8 cellular contexts compared by ENCODE assay signal in the genomic region with DNA sequence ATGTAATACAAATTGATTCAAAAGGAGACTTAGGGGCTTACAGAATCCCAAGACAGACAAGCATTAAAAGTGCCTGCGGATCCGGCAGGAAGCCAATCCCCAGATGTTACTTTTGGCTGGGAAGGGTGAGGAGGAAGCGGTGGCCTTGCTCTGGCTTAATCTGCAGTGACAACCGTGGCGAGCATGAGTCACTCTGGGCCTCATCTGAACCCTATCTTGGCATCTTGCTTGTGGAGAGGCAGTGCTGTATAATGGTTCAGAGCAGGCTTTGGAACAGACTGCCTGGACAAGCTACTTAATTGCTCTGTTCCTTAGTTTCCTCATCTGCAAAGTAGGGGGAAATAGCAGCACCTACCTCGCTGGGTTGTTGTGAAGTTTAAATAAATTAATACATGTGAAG.
DNase-seq lines count a peak whose midpoint lies in the region; ATAC-seq and TF ChIP-seq lines count a peak whose summit lies in the region.

No MANE protein-coding gene starts in this region.

- peaks cover 51% of the 10 kb centered on the region for H3K4me1 Mint-ChIP-seq in activated naive CD4-positive, alpha-beta T cell treated with anti-CD3 and anti-CD28 coated beads for 36 hours (ENCODE audit: low read depth)
- peaks cover 58% of the 10 kb centered on the region for H3K4me1 Mint-ChIP-seq in activated CD4-positive, alpha-beta memory T cell treated with anti-CD3 and anti-CD28 coated beads for 36 hours (ENCODE audit: low read depth)
- peaks cover 11% of the 10 kb centered on the region; the same call in 2 of the 3 replicates for H3K4me1 Mint-ChIP-seq in GM23338

- H2AFZ ChIP-seq in GM23338 (no peak overlapping the region), neuronal stem cell (ENCODE audit: low read length) (no peak overlapping the region)

- H3K27ac ChIP-seq in GM23338 (ENCODE audit: low read depth) (no peak overlapping the region), neuronal stem cell (replicated peaks; ENCODE audit: low read length) (no peak overlapping the region)

- H4K91ac ChIP-seq in neuronal stem cell (ENCODE audit: low read depth, low read length, poor library complexity), result no peak overlapping the region

- H3K36me3 ChIP-seq in GM23338 (ENCODE audit: insufficient read depth), result no peaks in the 10 kb centered on the region; the same call in 1 of the 2 replicates
- H3K36me3 ChIP-seq in neuronal stem cell (replicated peaks in 1 of 2; ENCODE audit: control insufficient read depth in 2 of 2, insufficient read depth in 2 of 2, low read length in 2 of 2), result no peaks in the 10 kb centered on the region

- H2BK12ac ChIP-seq in neuronal stem cell (ENCODE audit: low read length), result no peak overlapping the region

- no peak overlapping the region for H4K8ac ChIP-seq in neuronal stem cell (ENCODE audit: low read depth, low read length)

- H3K14ac ChIP-seq in neuronal stem cell (ENCODE audit: low read length), result no peak overlapping the region

- H3K36me3 Mint-ChIP-seq in activated naive CD4-positive, alpha-beta T cell treated with anti-CD3 and anti-CD28 coated beads for 36 hours (ENCODE audit: low read depth), result no peaks in the 10 kb centered on the region
- H3K36me3 Mint-ChIP-seq in activated CD4-positive, alpha-beta memory T cell treated with anti-CD3 and anti-CD28 coated beads for 36 hours, result peaks cover 4% of the 10 kb centered on the region
- H3K36me3 Mint-ChIP-seq in GM23338 (ENCODE audit: low read depth), result peaks cover 8% of the 10 kb centered on the region

- ATAC-seq in HG03378 (IDR thresholded peaks at IDR 0.05; ENCODE audit: unreplicated experiment) (no peak), GM23338 (no peak)

- no peaks in the 10 kb centered on the region for H3K79me2 ChIP-seq in GM23338 (replicated peaks; ENCODE audit: insufficient read depth)

- no peak overlapping the region for H3K23ac ChIP-seq in neuronal stem cell (ENCODE audit: low read depth, low read length, poor library complexity)

- H3K9me2 ChIP-seq in GM23338 (ENCODE audit: insufficient read depth), result peaks cover 4% of the 10 kb centered on the region; the same call in 1 of the 2 replicates

- no peak overlapping the region for H3K4me3 ChIP-seq in foreskin fibroblast (ENCODE audit: low read depth in 1 of 2, low read length in 2 of 2)
- no peak overlapping the region for H3K4me3 ChIP-seq in GM23338
- no peak overlapping the region for H3K4me3 ChIP-seq in neuronal stem cell (ENCODE audit: low read length in 2 of 2)

- CTCF ChIA-PET in activated naive CD4-positive, alpha-beta T cell treated with anti-CD3 and anti-CD28 coated beads for 36 hours (lab: Charles Lee), result interaction anchor here (1.8 to 1.9 kb wide), 2 partner anchors 24 to 127 kb away, joined by 4 to 5 read pairs; no protein-coding TSS in a partner anchor
- CTCF ChIA-PET in activated CD4-positive, alpha-beta memory T cell treated with anti-CD3 and anti-CD28 coated beads for 36 hours (lab: Charles Lee), result interaction anchor here (0.5 to 2.5 kb wide), 3 partner anchors 30 to 127 kb away, joined by 3 to 13 read pairs (median 9); no protein-coding TSS in a partner anchor

- no peak overlapping the region for H2BK15ac ChIP-seq in neuronal stem cell (ENCODE audit: low read length)

- no peaks in the 10 kb centered on the region for H3K27me3 Mint-ChIP-seq in activated naive CD4-positive, alpha-beta T cell treated with anti-CD3 and anti-CD28 coated beads for 36 hours (ENCODE audit: low read depth)
- H3K27me3 Mint-ChIP-seq in activated CD4-positive, alpha-beta memory T cell treated with anti-CD3 and anti-CD28 coated beads for 36 hours, result no peaks in the 10 kb centered on the region
- peaks cover 6% of the 10 kb centered on the region for H3K27me3 Mint-ChIP-seq in GM23338 (ENCODE audit: insufficient read depth, low read depth, poor library complexity)

- intact Hi-C loops in activated naive CD4-positive, alpha-beta T cell treated with anti-CD3 and anti-CD28 coated beads for 36 hours (cut with micrococcal nuclease), result loop anchor here (5.0 kb wide), 1 partner anchor 43 kb away; no protein-coding TSS in a partner anchor
- intact Hi-C loops in activated CD4-positive, alpha-beta memory T cell treated with anti-CD3 and anti-CD28 coated beads for 36 hours (cut with micrococcal nuclease), result loop anchor here (5.0 kb wide), 3 partner anchors 47 to 898 kb away; partner anchors contain the start of genes BLZF1 and NME7

- peaks cover 8% of the 10 kb centered on the region for H3K9me3 Mint-ChIP-seq in activated naive CD4-positive, alpha-beta T cell treated with anti-CD3 and anti-CD28 coated beads for 36 hours
- H3K9me3 Mint-ChIP-seq in activated CD4-positive, alpha-beta memory T cell treated with anti-CD3 and anti-CD28 coated beads for 36 hours, result peaks cover 13% of the 10 kb centered on the region
- H3K9me3 Mint-ChIP-seq in GM23338, result peaks cover 16% of the 10 kb centered on the region

- POLR2A ChIA-PET in activated CD4-positive, alpha-beta memory T cell treated with anti-CD3 and anti-CD28 coated beads for 36 hours (lab: Charles Lee), result no interaction called here

- no peak overlapping the region for H3K4me3 Mint-ChIP-seq in activated naive CD4-positive, alpha-beta T cell treated with anti-CD3 and anti-CD28 coated beads for 36 hours
- no peak overlapping the region for H3K4me3 Mint-ChIP-seq in activated CD4-positive, alpha-beta memory T cell treated with anti-CD3 and anti-CD28 coated beads for 36 hours
- H3K4me3 Mint-ChIP-seq in GM23338, result no peak overlapping the region

- DNase-seq in activated naive CD4-positive, alpha-beta T cell treated with anti-CD3 and anti-CD28 coated beads for 36 hours, result peak; percentile 46
- no peak for DNase-seq in activated naive CD4-positive, alpha-beta T cell treated with anti-CD3 and anti-CD28 coated beads, Interleukin-2, amount 50 U/mL, for 16 hours
- peak; percentile 71 for DNase-seq in activated CD4-positive, alpha-beta memory T cell treated with anti-CD3 and anti-CD28 coated beads for 36 hours
- DNase-seq in foreskin fibroblast, result peak; percentile 94 to 96
- peak; percentile 55 for DNase-seq in stimulated activated CD4-positive, alpha-beta T cell treated with anti-CD3 and anti-CD28 coated beads, Interleukin-15, amount 100 ng/mL, for 24 hours
- no peak for DNase-seq in GM23338 (ENCODE audit: low spot score)
- no peak for DNase-seq in neuronal stem cell (ENCODE audit: low spot score)

- no peak overlapping the region for H3K27ac Mint-ChIP-seq in activated naive CD4-positive, alpha-beta T cell treated with anti-CD3 and anti-CD28 coated beads for 36 hours
- no peak overlapping the region for H3K27ac Mint-ChIP-seq in activated CD4-positive, alpha-beta memory T cell treated with anti-CD3 and anti-CD28 coated beads for 36 hours
- H3K27ac Mint-ChIP-seq in GM23338, result no peak overlapping the region

- no peak overlapping the region for H2AK5ac ChIP-seq in neuronal stem cell (ENCODE audit: low read depth, low read length)

- no peak overlapping the region for H3K4ac ChIP-seq in neuronal stem cell (ENCODE audit: low read length)

- H3K18ac ChIP-seq in neuronal stem cell (ENCODE audit: low read length), result no peak overlapping the region

- no peaks in the 10 kb centered on the region for H3K27me3 ChIP-seq in GM23338 (ENCODE audit: insufficient read depth)
- H3K27me3 ChIP-seq in neuronal stem cell (ENCODE audit: control insufficient read depth in 3 of 3, insufficient read depth in 3 of 3, low read depth in 1 of 3, low read length in 3 of 3), result no peaks in the 10 kb centered on the region

- no peak overlapping the region for H2BK5ac ChIP-seq in neuronal stem cell (ENCODE audit: low read length)

- H4K20me1 ChIP-seq in GM23338 (replicated peaks; ENCODE audit: insufficient read depth), result no peaks in the 10 kb centered on the region

- H3K4me1 ChIP-seq in GM23338 (ENCODE audit: insufficient read depth), result 0 out of 2 replicates have a peak, but pooled peaks cover 5% of the 10 kb centered on the region
- peaks cover 0 to 6% of the 10 kb centered on the region in 2 donors for H3K4me1 ChIP-seq in neuronal stem cell (ENCODE audit: control insufficient read depth in 2 of 2, insufficient read depth in 1 of 2, low read depth in 1 of 2, low read length in 2 of 2)

- TF ChIP-seq CTCF in foreskin fibroblast (IDR thresholded peaks at IDR 0.05; ENCODE audit: low read depth, low read length), result no peak
- no peak for TF ChIP-seq CTCF in GM23338 (conservative IDR thresholded peaks at IDR 0.05; ENCODE audit: low read depth in 2 of 2)

- H3F3A ChIP-seq in GM23338 (replicated peaks; ENCODE audit: low read depth), result no peaks in the 10 kb centered on the region

- WGBS in neuronal stem cell (ENCODE audit: extremely low coverage in 2 of 2, insufficient read length in 2 of 2, insufficient replicate concordance in 1 of 2), 2 donors, result no CpG with 5 or more reads among the region's 6 CpGs

- no peaks in the 10 kb centered on the region for H3K79me1 ChIP-seq in neuronal stem cell (ENCODE audit: low read depth, low read length)

- H3K4me2 ChIP-seq in GM23338 (no peak overlapping the region), neuronal stem cell (ENCODE audit: insufficient read depth, low read length, poor library complexity, severe bottlenecking) (no peak overlapping the region)

- H2BK120ac ChIP-seq in neuronal stem cell (ENCODE audit: low read depth, low read length), result no peak overlapping the region

- H3K9me3 ChIP-seq in neuronal stem cell (replicated peaks in 1 of 2; ENCODE audit: control insufficient read depth in 2 of 2, insufficient read depth in 1 of 2, low read depth in 1 of 2, low read length in 2 of 2), result peaks cover 0 to 3% of the 10 kb centered on the region in 2 donors

- H3K9ac ChIP-seq in neuronal stem cell (ENCODE audit: low read depth, low read length, poor library complexity), result no peak overlapping the region

Comparison
In these comparisons a context has a peak if more than half of its experiments do, and no peak if none do; other contexts are left out.
1. DNase-seq: peak in activated naive CD4-positive, alpha-beta T cell treated with anti-CD3 and anti-CD28 coated beads for 36 hours (single experiment), activated CD4-positive, alpha-beta memory T cell treated with anti-CD3 and anti-CD28 coated beads for 36 hours (single experiment), foreskin fibroblast (2 of 2) and stimulated activated CD4-positive, alpha-beta T cell treated with anti-CD3 and anti-CD28 coated beads, Interleukin-15, amount 100 ng/mL, for 24 hours (single experiment); none in activated naive CD4-positive, alpha-beta T cell treated with anti-CD3 and anti-CD28 coated beads, Interleukin-2, amount 50 U/mL, for 16 hours (single experiment), GM23338 (single experiment) and neuronal stem cell (single experiment).